16 cellular contexts compared by ENCODE assay signal in genomic region chr20:10563935-10564492, GRCh38.
DNase-seq lines count a peak whose midpoint lies in the region; ATAC-seq and TF ChIP-seq lines count a peak whose summit lies in the region.
"Had no signal": no experiment of that assay in that cellular context is flagged by ENCODE, and none has a peak within 500 bp of the region (broad histone marks: within the 10 kb centered on the region; RNA-seq: fewer than 3 reads in every experiment).

No MANE protein-coding gene starts in this region.

- 0 out of 2 replicates have a peak overlapping the region, but pooled peaks have one; percentile 15 for H3K27ac ChIP-seq in DND-41 (ENCODE audit: low read length)
- peak overlapping the region; percentile 85 to 88 for H3K27ac ChIP-seq in ascending aorta
- no peak overlapping the region for H3K27ac ChIP-seq in heart right ventricle
- H3K27ac ChIP-seq: SJSA1 had no signal

- no peak overlapping the region for H2AFZ ChIP-seq in DND-41 (ENCODE audit: low read depth, low read length)

- intact Hi-C loops in activated CD8-positive, alpha-beta T cell treated with anti-CD3 and anti-CD28 coated beads for 36 hours (cut with micrococcal nuclease): no loop called here
- intact Hi-C loops in ascending aorta (cut with DNase I) (no loop called here), heart right ventricle (cut with DNase I) (loop anchor here in 1 of 10 donors (10.0 kb wide), 1 partner anchor 71 kb away; no protein-coding TSS in a partner anchor)

- POLR2A ChIA-PET in activated CD8-positive, alpha-beta T cell treated with anti-CD3 and anti-CD28 coated beads, Interleukin-2, amount 10 ng/mL, durations not matched to agents 7 days and 5 days (lab: Charles Lee): interaction anchor here (0.9 kb wide), 1 partner anchor 8 kb away, joined by 3 read pairs; no protein-coding TSS in a partner anchor
- POLR2A ChIA-PET in activated CD8-positive, alpha-beta T cell treated with anti-CD3 and anti-CD28 coated beads for 36 hours (lab: Charles Lee): no interaction called here

- peaks cover 59% of the 10 kb centered on the region for H3K4me1 Mint-ChIP-seq in activated CD8-positive, alpha-beta T cell treated with anti-CD3 and anti-CD28 coated beads, Interleukin-2, amount 10 ng/mL, durations not matched to agents 7 days and 5 days (ENCODE audit: low read depth)
- H3K4me1 Mint-ChIP-seq in activated CD8-positive, alpha-beta T cell treated with anti-CD3 and anti-CD28 coated beads for 36 hours (ENCODE audit: low read depth): peaks cover 27% of the 10 kb centered on the region
- H3K4me1 Mint-ChIP-seq in natural killer cell treated with Interleukin-12 subunit alpha and Interleukin-12 subunit beta and Interleukin-15 and Interleukin-18, amount 100 ng/mL, for 72 hours (ENCODE audit: low read depth in 2 of 2): peaks cover 28 to 32% of the 10 kb centered on the region in 2 donors

- CTCF ChIA-PET in activated CD8-positive, alpha-beta T cell treated with anti-CD3 and anti-CD28 coated beads, Interleukin-2, amount 10 ng/mL, durations not matched to agents 7 days and 5 days (lab: Charles Lee): interaction anchor here (0.9 kb wide), 1 partner anchor 20 kb away, joined by 3 read pairs; no protein-coding TSS in a partner anchor
- CTCF ChIA-PET in activated CD8-positive, alpha-beta T cell treated with anti-CD3 and anti-CD28 coated beads for 36 hours (lab: Charles Lee): interaction anchor here (1.1 kb wide), 1 partner anchor 12 kb away, joined by 3 read pairs; no protein-coding TSS in a partner anchor

- no peak overlapping the region for H3K9ac ChIP-seq in DND-41 (ENCODE audit: low read depth, low read length)

- H4K20me1 ChIP-seq in DND-41 (ENCODE audit: insufficient read depth, low read length): no peaks in the 10 kb centered on the region

- peaks cover 26% of the 10 kb centered on the region for H3K36me3 ChIP-seq in DND-41 (ENCODE audit: insufficient read depth, low read length)
- H3K36me3 ChIP-seq in ascending aorta: no peaks in the 10 kb centered on the region
- H3K36me3 ChIP-seq in heart right ventricle: no peaks in the 10 kb centered on the region

- H3K4me3 Mint-ChIP-seq in activated CD8-positive, alpha-beta T cell treated with anti-CD3 and anti-CD28 coated beads, Interleukin-2, amount 10 ng/mL, durations not matched to agents 7 days and 5 days: peak overlapping the region; percentile 39
- no peak overlapping the region for H3K4me3 Mint-ChIP-seq in activated CD8-positive, alpha-beta T cell treated with anti-CD3 and anti-CD28 coated beads for 36 hours
- H3K4me3 Mint-ChIP-seq in natural killer cell treated with Interleukin-12 subunit alpha and Interleukin-12 subunit beta and Interleukin-15 and Interleukin-18, amount 100 ng/mL, for 72 hours: no peak overlapping the region
- H3K4me3 Mint-ChIP-seq: H9 had no signal

- peaks cover 34% of the 10 kb centered on the region for H3K36me3 Mint-ChIP-seq in activated CD8-positive, alpha-beta T cell treated with anti-CD3 and anti-CD28 coated beads, Interleukin-2, amount 10 ng/mL, durations not matched to agents 7 days and 5 days (ENCODE audit: low read depth)
- H3K36me3 Mint-ChIP-seq in activated CD8-positive, alpha-beta T cell treated with anti-CD3 and anti-CD28 coated beads for 36 hours (ENCODE audit: low read depth): peaks cover 40% of the 10 kb centered on the region
- peaks cover 6% of the 10 kb centered on the region for H3K36me3 Mint-ChIP-seq in natural killer cell treated with Interleukin-12 subunit alpha and Interleukin-12 subunit beta and Interleukin-15 and Interleukin-18, amount 100 ng/mL, for 72 hours

- DNase-seq in activated CD8-positive, alpha-beta T cell treated with anti-CD3 and anti-CD28 coated beads, Interleukin-2, amount 10 ng/mL, durations not matched to agents 7 days and 5 days: no peak
- DNase-seq in activated CD8-positive, alpha-beta T cell treated with anti-CD3 and anti-CD28 coated beads for 36 hours: no peak
- DNase-seq in DND-41: no peak
- peak; percentile 20 for DNase-seq in NB4 (ENCODE audit: low read depth)
- no peak for DNase-seq in ascending aorta (ENCODE audit: low spot score in 2 of 2)
- no peak for DNase-seq in natural killer cell treated with Interleukin-12 subunit alpha and Interleukin-12 subunit beta and Interleukin-15 and Interleukin-18, amount 100 ng/mL, for 72 hours (ENCODE audit: low spot score)
- no peak for DNase-seq in heart right ventricle
- DNase-seq: COR-L47, DMS153, H9, NCI-H1048, NCI-H1436 treated with DMSO at 0.1 percent for 48 hours, NCI-H2029 treated with DMSO at 0.1 percent for 48 hours, NCI-H2171 treated with DMSO at 0.1 percent for 48 hours, NCI-H446 treated with DMSO at 0.1 percent for 48 hours had no signal

- H3K9me3 ChIP-seq in DND-41 (ENCODE audit: insufficient read depth, low read length, severe bottlenecking): no peaks in the 10 kb centered on the region
- peaks cover 0 to 5% of the 10 kb centered on the region in 2 donors for H3K9me3 ChIP-seq in ascending aorta
- peaks cover 0 to 3% (median 0%) of the 10 kb centered on the region in 11 donors for H3K9me3 ChIP-seq in heart right ventricle
- H3K9me3 ChIP-seq: SJSA1 had no signal

- no peak overlapping the region for H3K4me2 ChIP-seq in DND-41 (ENCODE audit: insufficient read depth, low read length)

- H3K9me3 Mint-ChIP-seq in activated CD8-positive, alpha-beta T cell treated with anti-CD3 and anti-CD28 coated beads, Interleukin-2, amount 10 ng/mL, durations not matched to agents 7 days and 5 days (ENCODE audit: insufficient read depth): no peaks in the 10 kb centered on the region
- H3K9me3 Mint-ChIP-seq in activated CD8-positive, alpha-beta T cell treated with anti-CD3 and anti-CD28 coated beads for 36 hours: no peaks in the 10 kb centered on the region
- H3K9me3 Mint-ChIP-seq in natural killer cell treated with Interleukin-12 subunit alpha and Interleukin-12 subunit beta and Interleukin-15 and Interleukin-18, amount 100 ng/mL, for 72 hours: no peaks in the 10 kb centered on the region

- peak; percentile 63 for ATAC-seq in activated CD8-positive, alpha-beta T cell treated with anti-CD3 and anti-CD28 coated beads, Interleukin-2, amount 10 ng/mL, durations not matched to agents 7 days and 5 days
- ATAC-seq in activated CD8-positive, alpha-beta T cell treated with anti-CD3 and anti-CD28 coated beads for 36 hours: no peak
- ATAC-seq in DND-41 (ENCODE audit: insufficient read depth, low read depth) (peak; percentile 52; the same call in 1 of the 3 replicates), heart right ventricle (no peak)
- ATAC-seq in natural killer cell treated with Interleukin-12 subunit alpha and Interleukin-12 subunit beta and Interleukin-15 and Interleukin-18, amount 100 ng/mL, for 72 hours: no peak

- 94 to 95% methylated on average over 3 of the region's 3 CpGs for WGBS in heart right ventricle, 2 donors

- H3K27ac Mint-ChIP-seq in activated CD8-positive, alpha-beta T cell treated with anti-CD3 and anti-CD28 coated beads, Interleukin-2, amount 10 ng/mL, durations not matched to agents 7 days and 5 days: peak overlapping the region; percentile 53
- H3K27ac Mint-ChIP-seq in activated CD8-positive, alpha-beta T cell treated with anti-CD3 and anti-CD28 coated beads for 36 hours: no peak overlapping the region
- no peak overlapping the region for H3K27ac Mint-ChIP-seq in natural killer cell treated with Interleukin-12 subunit alpha and Interleukin-12 subunit beta and Interleukin-15 and Interleukin-18, amount 100 ng/mL, for 72 hours
- H3K27ac Mint-ChIP-seq: H9 had no signal

- no peaks in the 10 kb centered on the region for H3K79me2 ChIP-seq in DND-41 (ENCODE audit: insufficient read depth, low read length)

- no peak for TF ChIP-seq POLR2A in NB4 (IDR thresholded peaks at IDR 0.05; ENCODE audit: extremely low read depth, insufficient read length)

- peaks cover 7% of the 10 kb centered on the region for H3K4me1 ChIP-seq in DND-41 (ENCODE audit: insufficient read depth, low read length)
- peaks cover 4 to 22% of the 10 kb centered on the region in 2 donors for H3K4me1 ChIP-seq in ascending aorta
- peaks cover 0 to 15% (median 6%) of the 10 kb centered on the region in 9 donors for H3K4me1 ChIP-seq in heart right ventricle

- no peaks in the 10 kb centered on the region for H3K27me3 ChIP-seq in DND-41 (ENCODE audit: insufficient read depth, low read length, poor library complexity)
- no peaks in the 10 kb centered on the region for H3K27me3 ChIP-seq in ascending aorta
- no peaks in the 10 kb centered on the region for H3K27me3 ChIP-seq in heart right ventricle
- H3K27me3 ChIP-seq: SJSA1 had no signal

- TF ChIP-seq CTCF in activated CD8-positive, alpha-beta T cell treated with anti-CD3 and anti-CD28 coated beads for 36 hours (IDR thresholded peaks at IDR 0.05): no peak
- TF ChIP-seq CTCF in DND-41 (IDR thresholded peaks at IDR 0.05; ENCODE audit: borderline replicate concordance, extremely low read depth, low read length, poor library complexity, severe bottlenecking): no peak
- TF ChIP-seq CTCF in NB4 (IDR thresholded peaks at IDR 0.05; ENCODE audit: low read depth, low read length): no peak
- TF ChIP-seq CTCF in ascending aorta (IDR thresholded peaks at IDR 0.05): no peak
- TF ChIP-seq CTCF in heart right ventricle (IDR thresholded peaks at IDR 0.05): no peak

- no peak overlapping the region for H3K4me3 ChIP-seq in DND-41 (ENCODE audit: low read depth in 1 of 2, low read length in 2 of 2)
- no peak overlapping the region for H3K4me3 ChIP-seq in NB4 (ENCODE audit: low read depth, low read length)
- H3K4me3 ChIP-seq in ascending aorta: no peak overlapping the region
- no peak overlapping the region for H3K4me3 ChIP-seq in heart right ventricle
- H3K4me3 ChIP-seq: SJSA1 had no signal

- no peaks in the 10 kb centered on the region for H3K27me3 Mint-ChIP-seq in activated CD8-positive, alpha-beta T cell treated with anti-CD3 and anti-CD28 coated beads, Interleukin-2, amount 10 ng/mL, durations not matched to agents 7 days and 5 days (ENCODE audit: low read depth)
- H3K27me3 Mint-ChIP-seq in activated CD8-positive, alpha-beta T cell treated with anti-CD3 and anti-CD28 coated beads for 36 hours: no peaks in the 10 kb centered on the region
- H3K27me3 Mint-ChIP-seq in natural killer cell treated with Interleukin-12 subunit alpha and Interleukin-12 subunit beta and Interleukin-15 and Interleukin-18, amount 100 ng/mL, for 72 hours: no peaks in the 10 kb centered on the region

Comparison
In these comparisons a context has a peak if more than half of its experiments do, and no peak if none do; other contexts are left out.
1. ATAC-seq: peak in activated CD8-positive, alpha-beta T cell treated with anti-CD3 and anti-CD28 coated beads, Interleukin-2, amount 10 ng/mL, durations not matched to agents 7 days and 5 days (single experiment) and DND-41 (single experiment); none in activated CD8-positive, alpha-beta T cell treated with anti-CD3 and anti-CD28 coated beads for 36 hours (single experiment), natural killer cell treated with Interleukin-12 subunit alpha and Interleukin-12 subunit beta and Interleukin-15 and Interleukin-18, amount 100 ng/mL, for 72 hours (0 of 2) and heart right ventricle (0 of 8).
2. H3K27ac ChIP-seq: peak in DND-41 (single experiment) and ascending aorta (2 of 2); none in heart right ventricle (0 of 10).